In the genomic region with DNA sequence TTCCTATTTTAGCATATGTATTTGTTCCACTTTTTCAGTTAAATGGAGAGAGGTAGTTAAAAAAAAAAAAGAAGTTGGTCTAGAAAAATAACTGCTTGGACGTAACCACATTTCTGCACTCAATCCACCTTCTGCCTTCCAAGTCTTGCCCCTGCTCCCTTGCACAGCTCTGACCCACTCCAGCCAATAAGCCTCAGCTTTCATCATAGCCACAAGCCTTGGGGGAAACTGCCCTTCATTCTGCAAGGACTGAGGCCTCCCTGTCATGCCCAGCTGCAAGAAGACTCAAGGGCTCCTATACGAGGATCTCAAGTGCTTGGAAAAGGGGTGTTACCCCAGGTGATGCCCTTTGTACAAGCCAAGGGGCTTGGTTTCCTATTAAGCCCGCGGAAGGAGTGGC, we compare ENCODE assay signal across 23 cellular contexts. TPM values are rescaled to one million over a fixed set of nuclear protein-coding genes. Genes with fewer than 3 reads are reported as not detected.
"Had no signal": no experiment of that assay in that cellular context is flagged by ENCODE, and none has a peak within 500 bp of the region (broad histone marks: within the 10 kb centered on the region; RNA-seq: fewer than 3 reads in every experiment).

No MANE protein-coding gene starts in this region.

- H3K9me3 Mint-ChIP-seq: activated T-cell treated with anti-CD3 and anti-CD28 coated beads, Interleukin-2, amount 50 U/mL, for 24 hours; activated T-helper 17 cell treated with anti-CD3 and anti-CD28 coated beads, Interleukin-2, amount 50 U/mL, for 72 hours; T-helper 2 cell treated with Interferon-gamma antibody and Interleukin-4, amounts not matched to agents 5 μg/mL and 100 μg/mL, for 36 hours; type B pancreatic cell had no signal

- H3K4me3 Mint-ChIP-seq: activated naive CD8-positive, alpha-beta T cell; activated T-cell treated with anti-CD3 and anti-CD28 coated beads, Interleukin-2, amount 50 U/mL, for 24 hours; activated T-helper 17 cell treated with anti-CD3 and anti-CD28 coated beads, Interleukin-2, amount 50 U/mL, for 72 hours; naive B cell; neural progenitor cell; T-helper 2 cell treated with Interferon-gamma antibody and Interleukin-4, amounts not matched to agents 5 μg/mL and 100 μg/mL, for 36 hours; type B pancreatic cell had no signal

- H3K4me3 ChIP-seq: adrenal gland, colonic mucosa, esophagus squamous epithelium, gastrocnemius medialis, lung, neural progenitor cell, sigmoid colon, thoracic aorta, vagina had no signal

- DNase-seq: activated CD4-positive, CD25-positive, alpha-beta regulatory T cell treated with anti-CD3 and anti-CD28 coated beads, Interleukin-2, amount 50 U/mL, for 72 hours; activated CD8-positive, alpha-beta memory T cell treated with anti-CD3 and anti-CD28 coated beads for 24 hours; activated CD8-positive, alpha-beta memory T cell treated with anti-CD3 and anti-CD28 coated beads, Interleukin-2, amount 50 U/mL, for 4 hours; colonic mucosa; esophagus squamous epithelium; gastrocnemius medialis; naive B cell; sigmoid colon; stimulated activated CD4-positive, alpha-beta T cell treated with anti-CD3 and anti-CD28 coated beads, Interleukin-4, amount 100 ng/mL, for 1 hour; stimulated activated naive CD4-positive, alpha-beta T cell; WERI-Rb-1 had no signal

- H3K36me3 Mint-ChIP-seq: activated naive CD8-positive, alpha-beta T cell; naive B cell; neural progenitor cell; type B pancreatic cell had no signal

- H3K27me3 ChIP-seq: adrenal gland, colonic mucosa, vagina had no signal

- H3K9me3 ChIP-seq: adrenal gland, colonic mucosa, esophagus squamous epithelium, gastrocnemius medialis, sigmoid colon, thoracic aorta, vagina had no signal

- H3K36me3 ChIP-seq: adrenal gland, colonic mucosa, esophagus squamous epithelium, gastrocnemius medialis, neural progenitor cell, sigmoid colon, thoracic aorta, vagina, WERI-Rb-1 had no signal

- FAIRE-seq: astrocyte, TTC549 had no signal

- H3K27ac ChIP-seq: adrenal gland, colonic mucosa, esophagus squamous epithelium, gastrocnemius medialis, neural progenitor cell, sigmoid colon, thoracic aorta, vagina, WERI-Rb-1 had no signal

- ATAC-seq: activated T-helper 17 cell treated with anti-CD3 and anti-CD28 coated beads, Interleukin-2, amount 50 U/mL, for 72 hours; gastrocnemius medialis had no signal

- H3K9ac ChIP-seq: neural progenitor cell had no signal

- H3K27ac Mint-ChIP-seq: activated naive CD8-positive, alpha-beta T cell; activated T-cell treated with anti-CD3 and anti-CD28 coated beads, Interleukin-2, amount 50 U/mL, for 24 hours; activated T-helper 17 cell treated with anti-CD3 and anti-CD28 coated beads, Interleukin-2, amount 50 U/mL, for 72 hours; naive B cell; neural progenitor cell; T-helper 2 cell treated with Interferon-gamma antibody and Interleukin-4, amounts not matched to agents 5 μg/mL and 100 μg/mL, for 36 hours; type B pancreatic cell had no signal

- H3K4me1 Mint-ChIP-seq: activated T-helper 17 cell treated with anti-CD3 and anti-CD28 coated beads, Interleukin-2, amount 50 U/mL, for 72 hours had no signal

RNA-seq across cellular contexts. Expression of a gene that starts 37.0 kb away (rescaled TPM):
- total RNA-seq: activated T-helper 17 cell treated with anti-CD3 and anti-CD28 coated beads, Interleukin-2, amount 50 U/mL, for 72 hours had no signal
